In the genomic region with DNA sequence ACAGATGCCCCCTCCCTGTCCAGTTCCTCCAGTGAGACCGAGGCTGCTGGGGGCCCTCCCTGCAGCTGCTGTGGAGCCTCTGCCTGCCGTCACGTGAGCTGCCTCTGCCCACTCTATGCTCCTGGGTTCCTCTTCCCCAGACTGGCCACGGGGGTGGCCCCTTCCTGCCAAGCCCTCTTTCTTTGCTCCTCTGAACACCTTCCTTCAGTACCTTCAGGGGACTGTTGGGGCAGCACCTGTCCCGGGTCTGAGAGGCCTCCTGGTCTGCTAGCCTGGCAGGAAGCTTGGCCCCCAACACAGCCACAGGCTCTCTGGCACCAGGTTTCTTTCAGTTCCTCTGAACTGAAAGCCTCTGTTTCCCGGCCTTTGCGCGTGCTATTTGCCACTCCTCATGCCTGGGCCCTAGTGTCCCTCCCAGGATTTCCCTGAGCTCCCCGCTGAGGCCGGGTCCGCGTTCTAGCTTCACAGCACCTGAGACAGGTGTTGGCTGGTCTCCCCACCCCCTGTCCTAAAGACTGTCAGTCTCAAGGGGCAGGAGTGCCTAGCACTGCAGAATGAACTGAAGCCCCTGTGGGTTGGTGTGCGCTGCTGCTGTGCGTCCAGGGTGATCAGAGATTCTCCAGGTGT, we compare ENCODE assay signal across 1 cellular context.
TF ChIP-seq lines count a peak whose summit lies in the region.

No MANE protein-coding gene starts in this region.

TF ChIP-seq in GM12878, 131 proteins besides CTCF, POLR2A, EP300 and RAD21 (continues in another document):
- TF ChIP-seq, protein P1, sequence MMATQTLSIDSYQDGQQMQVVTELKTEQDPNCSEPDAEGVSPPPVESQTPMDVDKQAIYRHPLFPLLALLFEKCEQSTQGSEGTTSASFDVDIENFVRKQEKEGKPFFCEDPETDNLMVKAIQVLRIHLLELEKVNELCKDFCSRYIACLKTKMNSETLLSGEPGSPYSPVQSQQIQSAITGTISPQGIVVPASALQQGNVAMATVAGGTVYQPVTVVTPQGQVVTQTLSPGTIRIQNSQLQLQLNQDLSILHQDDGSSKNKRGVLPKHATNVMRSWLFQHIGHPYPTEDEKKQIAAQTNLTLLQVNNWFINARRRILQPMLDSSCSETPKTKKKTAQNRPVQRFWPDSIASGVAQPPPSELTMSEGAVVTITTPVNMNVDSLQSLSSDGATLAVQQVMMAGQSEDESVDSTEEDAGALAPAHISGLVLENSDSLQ (IDR thresholded peaks at IDR 0.05): 0 out of 2 replicates have a peak, but pooled peaks have one; percentile 26
- TF ChIP-seq ZZZ3 (IDR thresholded peaks at IDR 0.05; ENCODE audit: control insufficient read depth, insufficient read length, low read depth) (no peak), SREBF2 (IDR thresholded peaks at IDR 0.05; ENCODE audit: low read length) (no peak), JUNB (IDR thresholded peaks at IDR 0.05) (no peak), RCOR1 (conservative IDR thresholded peaks at IDR 0.05; ENCODE audit: low read depth, low read length) (no peak), CHD4 (IDR thresholded peaks at IDR 0.05) (no peak), SPI1 (IDR thresholded peaks at IDR 0.05; ENCODE audit: borderline replicate concordance, insufficient read depth, low read depth, low read length) (peak; percentile 78), POLR2AphosphoS2 (IDR thresholded peaks at IDR 0.05; ENCODE audit: low read depth, low read length) (no peak), ZNF24 (IDR thresholded peaks at IDR 0.05) (no peak), PAX8 (IDR thresholded peaks at IDR 0.05) (no peak), YY1 (IDR thresholded peaks at IDR 0.05; ENCODE audit: low read depth, low read length) (0 out of 2 replicates have a peak, but pooled peaks have one; percentile 34), HDAC2 (IDR thresholded peaks at IDR 0.05) (no peak), IKZF2 (IDR thresholded peaks at IDR 0.05) (peak; percentile 74 to 77; a peak in 2 of 4 replicates), HCFC1 (IDR thresholded peaks at IDR 0.05; ENCODE audit: low read length) (no peak), HDGF (IDR thresholded peaks at IDR 0.05) (no peak), BCL11A (IDR thresholded peaks at IDR 0.05; ENCODE audit: low read depth, low read length) (no peak), SMAD5 (IDR thresholded peaks at IDR 0.05; ENCODE audit: low read depth) (no peak), RUNX3 (IDR thresholded peaks at IDR 0.05; ENCODE audit: low read length) (no peak; the same call in 1 of the 2 replicates)
- TF ChIP-seq, protein P2, sequence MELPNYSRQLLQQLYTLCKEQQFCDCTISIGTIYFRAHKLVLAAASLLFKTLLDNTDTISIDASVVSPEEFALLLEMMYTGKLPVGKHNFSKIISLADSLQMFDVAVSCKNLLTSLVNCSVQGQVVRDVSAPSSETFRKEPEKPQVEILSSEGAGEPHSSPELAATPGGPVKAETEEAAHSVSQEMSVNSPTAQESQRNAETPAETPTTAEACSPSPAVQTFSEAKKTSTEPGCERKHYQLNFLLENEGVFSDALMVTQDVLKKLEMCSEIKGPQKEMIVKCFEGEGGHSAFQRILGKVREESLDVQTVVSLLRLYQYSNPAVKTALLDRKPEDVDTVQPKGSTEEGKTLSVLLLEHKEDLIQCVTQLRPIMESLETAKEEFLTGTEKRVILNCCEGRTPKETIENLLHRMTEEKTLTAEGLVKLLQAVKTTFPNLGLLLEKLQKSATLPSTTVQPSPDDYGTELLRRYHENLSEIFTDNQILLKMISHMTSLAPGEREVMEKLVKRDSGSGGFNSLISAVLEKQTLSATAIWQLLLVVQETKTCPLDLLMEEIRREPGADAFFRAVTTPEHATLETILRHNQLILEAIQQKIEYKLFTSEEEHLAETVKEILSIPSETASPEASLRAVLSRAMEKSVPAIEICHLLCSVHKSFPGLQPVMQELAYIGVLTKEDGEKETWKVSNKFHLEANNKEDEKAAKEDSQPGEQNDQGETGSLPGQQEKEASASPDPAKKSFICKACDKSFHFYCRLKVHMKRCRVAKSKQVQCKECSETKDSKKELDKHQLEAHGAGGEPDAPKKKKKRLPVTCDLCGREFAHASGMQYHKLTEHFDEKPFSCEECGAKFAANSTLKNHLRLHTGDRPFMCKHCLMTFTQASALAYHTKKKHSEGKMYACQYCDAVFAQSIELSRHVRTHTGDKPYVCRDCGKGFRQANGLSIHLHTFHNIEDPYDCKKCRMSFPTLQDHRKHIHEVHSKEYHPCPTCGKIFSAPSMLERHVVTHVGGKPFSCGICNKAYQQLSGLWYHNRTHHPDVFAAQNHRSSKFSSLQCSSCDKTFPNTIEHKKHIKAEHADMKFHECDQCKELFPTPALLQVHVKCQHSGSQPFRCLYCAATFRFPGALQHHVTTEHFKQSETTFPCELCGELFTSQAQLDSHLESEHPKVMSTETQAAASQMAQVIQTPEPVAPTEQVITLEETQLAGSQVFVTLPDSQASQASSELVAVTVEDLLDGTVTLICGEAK (IDR thresholded peaks at IDR 0.05; ENCODE audit: borderline replicate concordance): 0 out of 2 replicates have a peak, but pooled peaks have one; percentile 2
- TF ChIP-seq, protein P3, sequence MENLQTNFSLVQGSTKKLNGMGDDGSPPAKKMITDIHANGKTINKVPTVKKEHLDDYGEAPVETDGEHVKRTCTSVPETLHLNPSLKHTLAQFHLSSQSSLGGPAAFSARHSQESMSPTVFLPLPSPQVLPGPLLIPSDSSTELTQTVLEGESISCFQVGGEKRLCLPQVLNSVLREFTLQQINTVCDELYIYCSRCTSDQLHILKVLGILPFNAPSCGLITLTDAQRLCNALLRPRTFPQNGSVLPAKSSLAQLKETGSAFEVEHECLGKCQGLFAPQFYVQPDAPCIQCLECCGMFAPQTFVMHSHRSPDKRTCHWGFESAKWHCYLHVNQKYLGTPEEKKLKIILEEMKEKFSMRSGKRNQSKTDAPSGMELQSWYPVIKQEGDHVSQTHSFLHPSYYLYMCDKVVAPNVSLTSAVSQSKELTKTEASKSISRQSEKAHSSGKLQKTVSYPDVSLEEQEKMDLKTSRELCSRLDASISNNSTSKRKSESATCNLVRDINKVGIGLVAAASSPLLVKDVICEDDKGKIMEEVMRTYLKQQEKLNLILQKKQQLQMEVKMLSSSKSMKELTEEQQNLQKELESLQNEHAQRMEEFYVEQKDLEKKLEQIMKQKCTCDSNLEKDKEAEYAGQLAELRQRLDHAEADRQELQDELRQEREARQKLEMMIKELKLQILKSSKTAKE (IDR thresholded peaks at IDR 0.05; ENCODE audit: low read depth, poor library complexity, severe bottlenecking): no peak
- TF ChIP-seq, protein P4, sequence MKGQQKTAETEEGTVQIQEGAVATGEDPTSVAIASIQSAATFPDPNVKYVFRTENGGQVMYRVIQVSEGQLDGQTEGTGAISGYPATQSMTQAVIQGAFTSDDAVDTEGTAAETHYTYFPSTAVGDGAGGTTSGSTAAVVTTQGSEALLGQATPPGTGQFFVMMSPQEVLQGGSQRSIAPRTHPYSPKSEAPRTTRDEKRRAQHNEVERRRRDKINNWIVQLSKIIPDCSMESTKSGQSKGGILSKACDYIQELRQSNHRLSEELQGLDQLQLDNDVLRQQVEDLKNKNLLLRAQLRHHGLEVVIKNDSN (IDR thresholded peaks at IDR 0.05; ENCODE audit: borderline replicate concordance, extremely low read length, insufficient read depth, low read depth, low read length): peak; percentile 84
- TF ChIP-seq, protein P5, sequence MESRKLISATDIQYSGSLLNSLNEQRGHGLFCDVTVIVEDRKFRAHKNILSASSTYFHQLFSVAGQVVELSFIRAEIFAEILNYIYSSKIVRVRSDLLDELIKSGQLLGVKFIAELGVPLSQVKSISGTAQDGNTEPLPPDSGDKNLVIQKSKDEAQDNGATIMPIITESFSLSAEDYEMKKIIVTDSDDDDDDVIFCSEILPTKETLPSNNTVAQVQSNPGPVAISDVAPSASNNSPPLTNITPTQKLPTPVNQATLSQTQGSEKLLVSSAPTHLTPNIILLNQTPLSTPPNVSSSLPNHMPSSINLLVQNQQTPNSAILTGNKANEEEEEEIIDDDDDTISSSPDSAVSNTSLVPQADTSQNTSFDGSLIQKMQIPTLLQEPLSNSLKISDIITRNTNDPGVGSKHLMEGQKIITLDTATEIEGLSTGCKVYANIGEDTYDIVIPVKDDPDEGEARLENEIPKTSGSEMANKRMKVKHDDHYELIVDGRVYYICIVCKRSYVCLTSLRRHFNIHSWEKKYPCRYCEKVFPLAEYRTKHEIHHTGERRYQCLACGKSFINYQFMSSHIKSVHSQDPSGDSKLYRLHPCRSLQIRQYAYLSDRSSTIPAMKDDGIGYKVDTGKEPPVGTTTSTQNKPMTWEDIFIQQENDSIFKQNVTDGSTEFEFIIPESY (IDR thresholded peaks at IDR 0.05): no peak
- TF ChIP-seq, protein P6, sequence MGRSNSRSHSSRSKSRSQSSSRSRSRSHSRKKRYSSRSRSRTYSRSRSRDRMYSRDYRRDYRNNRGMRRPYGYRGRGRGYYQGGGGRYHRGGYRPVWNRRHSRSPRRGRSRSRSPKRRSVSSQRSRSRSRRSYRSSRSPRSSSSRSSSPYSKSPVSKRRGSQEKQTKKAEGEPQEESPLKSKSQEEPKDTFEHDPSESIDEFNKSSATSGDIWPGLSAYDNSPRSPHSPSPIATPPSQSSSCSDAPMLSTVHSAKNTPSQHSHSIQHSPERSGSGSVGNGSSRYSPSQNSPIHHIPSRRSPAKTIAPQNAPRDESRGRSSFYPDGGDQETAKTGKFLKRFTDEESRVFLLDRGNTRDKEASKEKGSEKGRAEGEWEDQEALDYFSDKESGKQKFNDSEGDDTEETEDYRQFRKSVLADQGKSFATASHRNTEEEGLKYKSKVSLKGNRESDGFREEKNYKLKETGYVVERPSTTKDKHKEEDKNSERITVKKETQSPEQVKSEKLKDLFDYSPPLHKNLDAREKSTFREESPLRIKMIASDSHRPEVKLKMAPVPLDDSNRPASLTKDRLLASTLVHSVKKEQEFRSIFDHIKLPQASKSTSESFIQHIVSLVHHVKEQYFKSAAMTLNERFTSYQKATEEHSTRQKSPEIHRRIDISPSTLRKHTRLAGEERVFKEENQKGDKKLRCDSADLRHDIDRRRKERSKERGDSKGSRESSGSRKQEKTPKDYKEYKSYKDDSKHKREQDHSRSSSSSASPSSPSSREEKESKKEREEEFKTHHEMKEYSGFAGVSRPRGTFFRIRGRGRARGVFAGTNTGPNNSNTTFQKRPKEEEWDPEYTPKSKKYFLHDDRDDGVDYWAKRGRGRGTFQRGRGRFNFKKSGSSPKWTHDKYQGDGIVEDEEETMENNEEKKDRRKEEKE (IDR thresholded peaks at IDR 0.05): no peak
- TF ChIP-seq, protein P7, sequence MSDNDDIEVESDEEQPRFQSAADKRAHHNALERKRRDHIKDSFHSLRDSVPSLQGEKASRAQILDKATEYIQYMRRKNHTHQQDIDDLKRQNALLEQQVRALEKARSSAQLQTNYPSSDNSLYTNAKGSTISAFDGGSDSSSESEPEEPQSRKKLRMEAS (IDR thresholded peaks at IDR 0.05; ENCODE audit: low read depth, low read length): no peak
- TF ChIP-seq, protein P8, sequence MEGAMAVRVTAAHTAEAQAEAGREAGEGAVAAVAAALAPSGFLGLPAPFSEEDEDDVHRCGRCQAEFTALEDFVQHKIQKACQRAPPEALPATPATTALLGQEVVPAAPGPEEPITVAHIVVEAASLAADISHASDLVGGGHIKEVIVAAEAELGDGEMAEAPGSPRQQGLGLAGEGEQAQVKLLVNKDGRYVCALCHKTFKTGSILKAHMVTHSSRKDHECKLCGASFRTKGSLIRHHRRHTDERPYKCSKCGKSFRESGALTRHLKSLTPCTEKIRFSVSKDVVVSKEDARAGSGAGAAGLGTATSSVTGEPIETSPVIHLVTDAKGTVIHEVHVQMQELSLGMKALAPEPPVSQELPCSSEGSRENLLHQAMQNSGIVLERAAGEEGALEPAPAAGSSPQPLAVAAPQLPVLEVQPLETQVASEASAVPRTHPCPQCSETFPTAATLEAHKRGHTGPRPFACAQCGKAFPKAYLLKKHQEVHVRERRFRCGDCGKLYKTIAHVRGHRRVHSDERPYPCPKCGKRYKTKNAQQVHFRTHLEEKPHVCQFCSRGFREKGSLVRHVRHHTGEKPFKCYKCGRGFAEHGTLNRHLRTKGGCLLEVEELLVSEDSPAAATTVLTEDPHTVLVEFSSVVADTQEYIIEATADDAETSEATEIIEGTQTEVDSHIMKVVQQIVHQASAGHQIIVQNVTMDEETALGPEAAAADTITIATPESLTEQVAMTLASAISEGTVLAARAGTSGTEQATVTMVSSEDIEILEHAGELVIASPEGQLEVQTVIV (IDR thresholded peaks at IDR 0.05; ENCODE audit: borderline replicate concordance, partially characterized antibody): no peak
- TF ChIP-seq, protein P9, sequence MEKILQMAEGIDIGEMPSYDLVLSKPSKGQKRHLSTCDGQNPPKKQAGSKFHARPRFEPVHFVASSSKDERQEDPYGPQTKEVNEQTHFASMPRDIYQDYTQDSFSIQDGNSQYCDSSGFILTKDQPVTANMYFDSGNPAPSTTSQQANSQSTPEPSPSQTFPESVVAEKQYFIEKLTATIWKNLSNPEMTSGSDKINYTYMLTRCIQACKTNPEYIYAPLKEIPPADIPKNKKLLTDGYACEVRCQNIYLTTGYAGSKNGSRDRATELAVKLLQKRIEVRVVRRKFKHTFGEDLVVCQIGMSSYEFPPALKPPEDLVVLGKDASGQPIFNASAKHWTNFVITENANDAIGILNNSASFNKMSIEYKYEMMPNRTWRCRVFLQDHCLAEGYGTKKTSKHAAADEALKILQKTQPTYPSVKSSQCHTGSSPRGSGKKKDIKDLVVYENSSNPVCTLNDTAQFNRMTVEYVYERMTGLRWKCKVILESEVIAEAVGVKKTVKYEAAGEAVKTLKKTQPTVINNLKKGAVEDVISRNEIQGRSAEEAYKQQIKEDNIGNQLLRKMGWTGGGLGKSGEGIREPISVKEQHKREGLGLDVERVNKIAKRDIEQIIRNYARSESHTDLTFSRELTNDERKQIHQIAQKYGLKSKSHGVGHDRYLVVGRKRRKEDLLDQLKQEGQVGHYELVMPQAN (conservative IDR thresholded peaks at IDR 0.05): no peak
- TF ChIP-seq, protein P10, sequence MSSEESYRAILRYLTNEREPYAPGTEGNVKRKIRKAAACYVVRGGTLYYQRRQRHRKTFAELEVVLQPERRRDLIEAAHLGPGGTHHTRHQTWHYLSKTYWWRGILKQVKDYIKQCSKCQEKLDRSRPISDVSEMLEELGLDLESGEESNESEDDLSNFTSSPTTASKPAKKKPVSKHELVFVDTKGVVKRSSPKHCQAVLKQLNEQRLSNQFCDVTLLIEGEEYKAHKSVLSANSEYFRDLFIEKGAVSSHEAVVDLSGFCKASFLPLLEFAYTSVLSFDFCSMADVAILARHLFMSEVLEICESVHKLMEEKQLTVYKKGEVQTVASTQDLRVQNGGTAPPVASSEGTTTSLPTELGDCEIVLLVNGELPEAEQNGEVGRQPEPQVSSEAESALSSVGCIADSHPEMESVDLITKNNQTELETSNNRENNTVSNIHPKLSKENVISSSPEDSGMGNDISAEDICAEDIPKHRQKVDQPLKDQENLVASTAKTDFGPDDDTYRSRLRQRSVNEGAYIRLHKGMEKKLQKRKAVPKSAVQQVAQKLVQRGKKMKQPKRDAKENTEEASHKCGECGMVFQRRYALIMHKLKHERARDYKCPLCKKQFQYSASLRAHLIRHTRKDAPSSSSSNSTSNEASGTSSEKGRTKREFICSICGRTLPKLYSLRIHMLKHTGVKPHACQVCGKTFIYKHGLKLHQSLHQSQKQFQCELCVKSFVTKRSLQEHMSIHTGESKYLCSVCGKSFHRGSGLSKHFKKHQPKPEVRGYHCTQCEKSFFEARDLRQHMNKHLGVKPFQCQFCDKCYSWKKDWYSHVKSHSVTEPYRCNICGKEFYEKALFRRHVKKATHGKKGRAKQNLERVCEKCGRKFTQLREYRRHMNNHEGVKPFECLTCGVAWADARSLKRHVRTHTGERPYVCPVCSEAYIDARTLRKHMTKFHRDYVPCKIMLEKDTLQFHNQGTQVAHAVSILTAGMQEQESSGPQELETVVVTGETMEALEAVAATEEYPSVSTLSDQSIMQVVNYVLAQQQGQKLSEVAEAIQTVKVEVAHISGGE (CRISPR knock-in tag; IDR thresholded peaks at IDR 0.05): no peak
